9 cellular contexts compared by ENCODE assay signal in the genomic region with DNA sequence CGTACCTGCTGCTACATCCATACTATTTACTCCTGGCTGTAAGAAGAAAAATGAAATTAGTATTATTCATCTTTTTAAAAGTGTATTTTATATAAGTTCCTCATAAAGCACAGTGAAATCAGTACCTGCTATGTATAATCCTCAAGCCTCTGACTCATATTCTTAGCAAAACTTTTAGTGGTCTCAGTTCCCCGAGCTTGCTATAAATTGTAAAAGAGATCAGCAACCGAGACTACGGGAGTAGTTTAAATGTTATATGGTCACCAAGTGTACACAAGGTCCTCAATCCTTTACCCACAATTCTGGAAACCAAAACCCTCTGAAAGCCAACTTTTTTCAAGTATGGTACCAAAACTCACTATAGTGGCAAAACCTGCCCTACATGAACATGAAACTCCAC.
DNase-seq lines count a peak whose midpoint lies in the region; ATAC-seq and TF ChIP-seq lines count a peak whose summit lies in the region.
"Had no signal": no experiment of that assay in that cellular context is flagged by ENCODE, and none has a peak within 500 bp of the region (broad histone marks: within the 10 kb centered on the region; RNA-seq: fewer than 3 reads in every experiment).

No MANE protein-coding gene starts in this region.

- H4K20me1 ChIP-seq in MM.1S (ENCODE audit: insufficient read depth, low read length) = no peaks in the 10 kb centered on the region; the same call in 1 of the 2 replicates

- H3K36me3 Mint-ChIP-seq in central memory CD8-positive, alpha-beta T cell (ENCODE audit: insufficient read depth) = peaks cover 19% of the 10 kb centered on the region

- no peak overlapping the region for H3K9ac ChIP-seq in MM.1S (ENCODE audit: low read length)

- no peaks in the 10 kb centered on the region for H3K9me3 ChIP-seq in MM.1S (replicated peaks; ENCODE audit: insufficient read depth, low read length)

- no peaks in the 10 kb centered on the region for H3K9me2 ChIP-seq in MM.1S (replicated peaks; ENCODE audit: insufficient read depth, low read length)

- H3K79me2 ChIP-seq in MM.1S (ENCODE audit: low read length) = peaks cover 76% of the 10 kb centered on the region

- TF ChIP-seq CTCF in MM.1S (IDR thresholded peaks at IDR 0.05; ENCODE audit: low read length) = no peak

- H3K27me3 ChIP-seq in MM.1S (replicated peaks; ENCODE audit: insufficient read depth, low read length) = no peaks in the 10 kb centered on the region

- no peaks in the 10 kb centered on the region for H3K9me3 Mint-ChIP-seq in central memory CD8-positive, alpha-beta T cell

- H3K36me3 ChIP-seq in MM.1S (replicated peaks; ENCODE audit: insufficient read depth, low read length) = peaks cover 9% of the 10 kb centered on the region; the same call in 1 of the 2 replicates

- no peak overlapping the region for H3K27ac ChIP-seq in MM.1S (ENCODE audit: low read length)

- no peak for DNase-seq in central memory CD8-positive, alpha-beta T cell (ENCODE audit: low spot score in 2 of 2)
- no peak for DNase-seq in SW 1271 (lab: John Stamatoyannopoulos, UW)
- no peak for DNase-seq in NCI-H2196 treated with DMSO at 0.1 percent for 48 hours (lab: John Stamatoyannopoulos, UW; ENCODE audit: unreplicated experiment)
- DNase-seq in SHP77 (lab: John Stamatoyannopoulos, UW) = no peak
- no peak for DNase-seq in MM.1S
- DNase-seq: occipital lobe had no signal

- no peak overlapping the region for H3K4me3 ChIP-seq in MM.1S (ENCODE audit: low read length)

- peaks cover 20% of the 10 kb centered on the region; the same call in 1 of the 2 replicates for H3F3A ChIP-seq in MM.1S (ENCODE audit: insufficient read depth, low read length)

- no peak overlapping the region for H3K4me2 ChIP-seq in MM.1S (ENCODE audit: low read depth, low read length)

- peaks cover 22% of the 10 kb centered on the region for H3K4me1 Mint-ChIP-seq in central memory CD8-positive, alpha-beta T cell

- no peak overlapping the region for H2AFZ ChIP-seq in MM.1S (ENCODE audit: low read length)

- peak; percentile 82 for ATAC-seq in GM18520 (IDR thresholded peaks at IDR 0.05; ENCODE audit: unreplicated experiment)
- peak; percentile 68 for ATAC-seq in GM21367 (IDR thresholded peaks at IDR 0.05; ENCODE audit: unreplicated experiment)
- ATAC-seq in HG03064 (IDR thresholded peaks at IDR 0.05; ENCODE audit: low read depth, unreplicated experiment) = peak; percentile 86
- ATAC-seq in central memory CD8-positive, alpha-beta T cell (replicated peaks; ENCODE audit: extremely low read depth, poor library complexity, severe bottlenecking) = no peak

- peak overlapping the region; percentile 96 for H3K27ac Mint-ChIP-seq in central memory CD8-positive, alpha-beta T cell (ENCODE audit: low read depth)

- H3K4me3 Mint-ChIP-seq in central memory CD8-positive, alpha-beta T cell = no peak overlapping the region

- 0 out of 2 replicates have a peak, but pooled peaks cover 5% of the 10 kb centered on the region for H3K4me1 ChIP-seq in MM.1S (ENCODE audit: low read length)

- no peaks in the 10 kb centered on the region for H3K27me3 Mint-ChIP-seq in central memory CD8-positive, alpha-beta T cell
